In the genomic region with DNA sequence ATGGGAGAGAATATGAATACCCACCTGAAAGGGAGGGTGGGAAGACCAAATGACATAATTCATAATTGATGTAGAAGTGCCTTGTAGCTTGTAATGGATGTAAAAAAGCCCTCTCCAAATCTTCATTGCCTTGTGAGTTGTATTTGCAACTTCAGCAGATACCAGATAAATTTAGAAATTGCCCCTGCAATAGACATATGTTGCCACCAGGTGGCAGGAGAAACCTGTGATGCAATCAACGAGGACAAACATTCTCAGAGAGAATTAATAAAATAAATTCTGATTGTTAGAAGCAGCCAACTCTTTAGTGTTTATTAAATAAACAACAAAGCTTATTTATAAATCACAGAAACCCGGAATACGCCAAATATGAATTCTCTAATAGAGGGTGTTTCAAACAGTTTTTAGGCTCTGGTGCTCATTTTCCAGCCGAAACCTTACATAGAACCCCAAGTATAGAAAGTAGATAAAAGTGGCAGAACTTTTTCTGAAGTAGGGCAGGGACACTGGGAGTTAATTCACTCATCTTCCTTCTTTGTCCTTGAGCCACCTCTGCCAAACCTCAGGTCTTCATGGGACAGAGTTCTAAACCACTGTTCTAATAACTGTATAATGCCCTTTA, we compare ENCODE assay signal across 9 cellular contexts.
A peak's percentile ranks its signal among the peaks of the same experiment; 100 is the strongest.
DNase-seq lines count a peak whose midpoint lies in the region; ATAC-seq, FAIRE-seq and TF ChIP-seq lines count a peak whose summit lies in the region.
"Had no signal": no experiment of that assay in that cellular context is flagged by ENCODE, and none has a peak within 500 bp of the region (broad histone marks: within the 10 kb centered on the region; RNA-seq: fewer than 3 reads in every experiment).

No MANE protein-coding gene starts in this region.

- H3K79me1 ChIP-seq in mesenchymal stem cell (replicated peaks; ENCODE audit: low read length, poor library complexity, severe bottlenecking): no peaks in the 10 kb centered on the region

- H3K9ac ChIP-seq in mesenchymal stem cell (ENCODE audit: low read length): no peak overlapping the region

- peak; percentile 57 for TF ChIP-seq CTCF in bronchial epithelial cell (IDR thresholded peaks at IDR 0.05; ENCODE audit: insufficient read depth, low read length, severe bottlenecking)

- H3K4me3 ChIP-seq in bronchial epithelial cell (ENCODE audit: low read depth, low read length) (no peak overlapping the region), mesenchymal stem cell (ENCODE audit: insufficient read depth in 1 of 2, low read depth in 1 of 2, low read length in 2 of 2) (no peak overlapping the region)

- no peak overlapping the region for H2AFZ ChIP-seq in mesenchymal stem cell (ENCODE audit: low read depth, low read length)

- no peak overlapping the region for H2BK120ac ChIP-seq in mesenchymal stem cell (ENCODE audit: low read depth, low read length)

- H2AK5ac ChIP-seq in mesenchymal stem cell (ENCODE audit: low read length, severe bottlenecking): no peak overlapping the region

- no peak overlapping the region for H3K14ac ChIP-seq in mesenchymal stem cell (ENCODE audit: low read length in 2 of 2)

- no peak for FAIRE-seq in bronchial epithelial cell (lab: Jason Lieb, UNC)

- peaks cover 5% of the 10 kb centered on the region for H3K27me3 ChIP-seq in bronchial epithelial cell (ENCODE audit: control insufficient read depth, insufficient read depth, low read length)
- H3K27me3 ChIP-seq in mesenchymal stem cell (ENCODE audit: control insufficient read depth in 1 of 2, insufficient read depth in 1 of 2, low read length in 2 of 2): peaks cover 0 to 4% of the 10 kb centered on the region in 2 experiments

- no peaks in the 10 kb centered on the region for H3K36me3 ChIP-seq in bronchial epithelial cell (ENCODE audit: control insufficient read depth, insufficient read depth, low read length)
- no peaks in the 10 kb centered on the region for H3K36me3 ChIP-seq in mesenchymal stem cell (ENCODE audit: control insufficient read depth in 1 of 2, insufficient read depth in 2 of 2, low read depth in 1 of 2, low read length in 2 of 2)

- no peak overlapping the region for H3K4me2 ChIP-seq in mesenchymal stem cell (ENCODE audit: low read length, poor library complexity, severe bottlenecking)

- H2BK15ac ChIP-seq in mesenchymal stem cell (ENCODE audit: low read depth, poor library complexity, severe bottlenecking): no peak overlapping the region

- WGBS in mesenchymal stem cell: no CpG with 5 or more reads among the region's 4 CpGs

- H3K4me1 ChIP-seq in mesenchymal stem cell (ENCODE audit: control insufficient read depth, insufficient read depth, low read depth, low read length): no peaks in the 10 kb centered on the region

- H4K8ac ChIP-seq in mesenchymal stem cell (ENCODE audit: low read length): no peak overlapping the region

- ATAC-seq in GM21447 (IDR thresholded peaks at IDR 0.05; ENCODE audit: unreplicated experiment): no peak
- ATAC-seq in HG03571 (IDR thresholded peaks at IDR 0.05; ENCODE audit: unreplicated experiment): no peak
- ATAC-seq: left colon had no signal

- H3K23ac ChIP-seq in mesenchymal stem cell (ENCODE audit: low read length in 2 of 2): no peak overlapping the region

- no peak overlapping the region for H2BK5ac ChIP-seq in mesenchymal stem cell (ENCODE audit: low read depth, low read length, poor library complexity, severe bottlenecking)

- H3K9me3 ChIP-seq in mesenchymal stem cell (ENCODE audit: control insufficient read depth, low read length): no peaks in the 10 kb centered on the region

- no peak overlapping the region for H3K27ac ChIP-seq in mesenchymal stem cell (ENCODE audit: low read length, poor library complexity, severe bottlenecking)

- no peak overlapping the region for H2BK12ac ChIP-seq in mesenchymal stem cell (ENCODE audit: low read length in 2 of 2)

- no peak overlapping the region for H3K4ac ChIP-seq in mesenchymal stem cell (ENCODE audit: low read depth in 1 of 2, low read length in 2 of 2)

- DNase-seq in COR-L47 (lab: John Stamatoyannopoulos, UW) (peak; percentile 22), GM19240 (ENCODE audit: insufficient read length, low spot score) (peak; percentile 22), NCI-H2171 treated with DMSO at 0.1 percent for 48 hours (lab: John Stamatoyannopoulos, UW) (peak; percentile 40), bronchial epithelial cell (ENCODE audit: low read depth) (peak; percentile 50), mesenchymal stem cell (peak; percentile 44), DMS79 (lab: John Stamatoyannopoulos, UW) (no peak)

- no peak overlapping the region for H4K91ac ChIP-seq in mesenchymal stem cell (ENCODE audit: low read length)

- H3K18ac ChIP-seq in mesenchymal stem cell (ENCODE audit: low read depth in 1 of 2, low read length in 2 of 2): no peak overlapping the region
